ENCODE assay signal across 1 cellular context in the genomic region with DNA sequence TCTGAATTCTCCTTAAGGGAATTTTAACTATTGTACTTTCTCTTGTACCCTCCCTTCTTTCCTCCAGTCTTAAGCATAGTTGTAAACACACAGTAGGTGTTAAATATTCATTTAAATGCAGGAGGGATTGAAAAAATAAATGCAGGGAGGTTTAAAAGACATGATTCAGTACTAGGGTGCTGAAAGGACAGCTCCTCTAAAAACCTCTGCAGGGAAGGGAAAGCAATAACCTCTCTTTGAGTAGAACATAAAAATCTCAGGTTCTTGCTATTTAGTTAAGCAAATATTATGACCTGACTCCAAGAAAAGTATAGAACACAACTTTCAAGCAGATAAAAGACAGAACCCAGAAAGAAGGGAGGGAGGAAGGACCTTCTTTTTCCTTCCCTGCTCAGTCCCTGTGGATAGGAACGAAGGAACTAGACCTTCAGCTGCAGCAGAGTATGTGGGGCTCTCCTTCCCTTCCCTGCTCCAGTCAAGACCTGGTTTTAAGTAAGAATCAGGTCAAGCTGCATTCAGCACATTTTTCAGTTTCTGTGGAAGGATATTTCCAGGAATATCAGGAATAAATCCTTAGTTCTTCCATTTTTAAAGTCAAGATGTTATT.
TF ChIP-seq lines count a peak whose summit lies in the region.

No MANE protein-coding gene starts in this region.

TF ChIP-seq in HepG2, 621 proteins besides CTCF, POLR2A, EP300 and RAD21 (continued from another document):
- TF ChIP-seq, protein P1, sequence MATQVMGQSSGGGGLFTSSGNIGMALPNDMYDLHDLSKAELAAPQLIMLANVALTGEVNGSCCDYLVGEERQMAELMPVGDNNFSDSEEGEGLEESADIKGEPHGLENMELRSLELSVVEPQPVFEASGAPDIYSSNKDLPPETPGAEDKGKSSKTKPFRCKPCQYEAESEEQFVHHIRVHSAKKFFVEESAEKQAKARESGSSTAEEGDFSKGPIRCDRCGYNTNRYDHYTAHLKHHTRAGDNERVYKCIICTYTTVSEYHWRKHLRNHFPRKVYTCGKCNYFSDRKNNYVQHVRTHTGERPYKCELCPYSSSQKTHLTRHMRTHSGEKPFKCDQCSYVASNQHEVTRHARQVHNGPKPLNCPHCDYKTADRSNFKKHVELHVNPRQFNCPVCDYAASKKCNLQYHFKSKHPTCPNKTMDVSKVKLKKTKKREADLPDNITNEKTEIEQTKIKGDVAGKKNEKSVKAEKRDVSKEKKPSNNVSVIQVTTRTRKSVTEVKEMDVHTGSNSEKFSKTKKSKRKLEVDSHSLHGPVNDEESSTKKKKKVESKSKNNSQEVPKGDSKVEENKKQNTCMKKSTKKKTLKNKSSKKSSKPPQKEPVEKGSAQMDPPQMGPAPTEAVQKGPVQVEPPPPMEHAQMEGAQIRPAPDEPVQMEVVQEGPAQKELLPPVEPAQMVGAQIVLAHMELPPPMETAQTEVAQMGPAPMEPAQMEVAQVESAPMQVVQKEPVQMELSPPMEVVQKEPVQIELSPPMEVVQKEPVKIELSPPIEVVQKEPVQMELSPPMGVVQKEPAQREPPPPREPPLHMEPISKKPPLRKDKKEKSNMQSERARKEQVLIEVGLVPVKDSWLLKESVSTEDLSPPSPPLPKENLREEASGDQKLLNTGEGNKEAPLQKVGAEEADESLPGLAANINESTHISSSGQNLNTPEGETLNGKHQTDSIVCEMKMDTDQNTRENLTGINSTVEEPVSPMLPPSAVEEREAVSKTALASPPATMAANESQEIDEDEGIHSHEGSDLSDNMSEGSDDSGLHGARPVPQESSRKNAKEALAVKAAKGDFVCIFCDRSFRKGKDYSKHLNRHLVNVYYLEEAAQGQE (IDR thresholded peaks at IDR 0.05; ENCODE audit: borderline replicate concordance in 1 of 2, low read depth in 1 of 2, low read length in 2 of 2) = peak in 1 of 2 experiments; percentile 88; a peak in 3 of 4 replicates
- TF ChIP-seq, protein P2, sequence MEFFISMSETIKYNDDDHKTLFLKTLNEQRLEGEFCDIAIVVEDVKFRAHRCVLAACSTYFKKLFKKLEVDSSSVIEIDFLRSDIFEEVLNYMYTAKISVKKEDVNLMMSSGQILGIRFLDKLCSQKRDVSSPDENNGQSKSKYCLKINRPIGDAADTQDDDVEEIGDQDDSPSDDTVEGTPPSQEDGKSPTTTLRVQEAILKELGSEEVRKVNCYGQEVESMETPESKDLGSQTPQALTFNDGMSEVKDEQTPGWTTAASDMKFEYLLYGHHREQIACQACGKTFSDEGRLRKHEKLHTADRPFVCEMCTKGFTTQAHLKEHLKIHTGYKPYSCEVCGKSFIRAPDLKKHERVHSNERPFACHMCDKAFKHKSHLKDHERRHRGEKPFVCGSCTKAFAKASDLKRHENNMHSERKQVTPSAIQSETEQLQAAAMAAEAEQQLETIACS (CRISPR knock-in tag; IDR thresholded peaks at IDR 0.05) = no peak
- TF ChIP-seq TAF1 (CRISPR knock-in tag; IDR thresholded peaks at IDR 0.05) = no peak
